In genomic region chr9:98455256-98455956, GRCh38 we compare ENCODE assay signal across 19 cellular contexts.
"Had no signal": no experiment of that assay in that cellular context is flagged by ENCODE, and none has a peak within 500 bp of the region (broad histone marks: within the 10 kb centered on the region; RNA-seq: fewer than 3 reads in every experiment).

No MANE protein-coding gene starts in this region.

- H3K27ac ChIP-seq: epithelial cell of prostate, gastroesophageal sphincter, heart right ventricle, stomach, testis had no signal

- H3K9me3 ChIP-seq: testis had no signal

- H3K4me1 ChIP-seq: gastroesophageal sphincter, heart right ventricle, stomach had no signal

- DNase-seq: activated CD4-positive, alpha-beta T cell treated with anti-CD3 and anti-CD28 coated beads, Interleukin-2, amount 10 ng/mL, durations not matched to agents 24 days and 14 days; activated CD4-positive, CD25-positive, alpha-beta regulatory T cell; activated CD8-positive, alpha-beta memory T cell treated with anti-CD3 and anti-CD28 coated beads, Interleukin-2, amount 50 U/mL, for 48 hours; activated gamma-delta T cell; activated T-cell treated with anti-CD3 and anti-CD28 coated beads, Interleukin-2, amount 50 U/mL, for 72 hours; dermis blood vessel endothelial cell; effector memory CD8-positive, alpha-beta T cell; heart right ventricle; left ventricle myocardium superior; mesendoderm; natural killer cell; nucleus accumbens; right cardiac atrium; stimulated activated CD4-positive, alpha-beta T cell treated with anti-CD3 and anti-CD28 coated beads, Interleukin-12 subunit alpha, Interleukin-12 subunit beta, amount 100 ng/mL, for 4 hours; stomach; T-helper 2 cell; testis had no signal

- H3K4me3 ChIP-seq: gastroesophageal sphincter, heart right ventricle, stomach, testis had no signal

- H3K27me3 ChIP-seq: testis had no signal

- ATAC-seq: activated T-cell treated with anti-CD3 and anti-CD28 coated beads, Interleukin-2, amount 50 U/mL, for 72 hours; effector memory CD8-positive, alpha-beta T cell; gastroesophageal sphincter; heart right ventricle; left ventricle myocardium superior; natural killer cell; right cardiac atrium had no signal

- H3K36me3 ChIP-seq: gastroesophageal sphincter, heart right ventricle, stomach had no signal
